ENCODE assay signal across 19 cellular contexts in the genomic region with DNA sequence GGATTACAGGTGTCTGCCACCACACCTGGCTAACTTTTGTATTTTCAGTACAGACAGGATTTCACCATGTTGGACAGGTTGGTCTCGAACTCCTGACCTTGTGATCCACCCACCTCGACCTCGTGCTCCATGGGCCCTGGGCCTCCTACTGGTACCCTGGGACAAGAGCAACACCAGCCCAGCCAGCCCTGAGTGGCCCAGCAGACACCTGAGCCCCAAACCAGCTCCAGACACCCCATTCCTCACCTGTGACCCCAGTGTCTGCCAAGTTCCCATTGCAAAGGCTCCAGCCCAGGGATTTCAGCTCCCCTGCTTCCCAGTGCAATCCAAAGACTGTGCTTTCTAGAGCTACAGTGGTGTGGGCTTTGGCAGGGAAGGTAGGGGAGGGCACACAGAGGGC. TPM values are rescaled to one million over a fixed set of nuclear protein-coding genes. Genes with fewer than 3 reads are reported as not detected.
A peak's percentile ranks its signal among the peaks of the same experiment; 100 is the strongest.
DNase-seq lines count a peak whose midpoint lies in the region; ATAC-seq and TF ChIP-seq lines count a peak whose summit lies in the region.
"Had no signal": no experiment of that assay in that cellular context is flagged by ENCODE, and none has a peak within 500 bp of the region (broad histone marks: within the 10 kb centered on the region; RNA-seq: fewer than 3 reads in every experiment).

No MANE protein-coding gene starts in this region.

- H3K27me3 Mint-ChIP-seq in CD8-positive, alpha-beta T cell (ENCODE audit: low read depth) = no peaks in the 10 kb centered on the region
- no peaks in the 10 kb centered on the region for H3K27me3 Mint-ChIP-seq in central memory CD8-positive, alpha-beta T cell
- H3K27me3 Mint-ChIP-seq in natural killer cell (ENCODE audit: low read depth in 2 of 2) = no peaks in the 10 kb centered on the region
- H3K27me3 Mint-ChIP-seq: activated CD8-positive, alpha-beta T cell treated with anti-CD3 and anti-CD28 coated beads for 36 hours had no signal

- no peak overlapping the region for H3K9ac ChIP-seq in BLaER1

- CTCF ChIA-PET in CD8-positive, alpha-beta T cell (lab: Charles Lee) = interaction anchor here (0.6 to 2.7 kb wide), 8 partner anchors 15 to 173 kb away, joined by 3 to 15 read pairs (median 4); a partner anchor contains a TSS

- H3K4me3 Mint-ChIP-seq in CD8-positive, alpha-beta T cell = no peak overlapping the region
- H3K4me3 Mint-ChIP-seq in central memory CD8-positive, alpha-beta T cell = peak overlapping the region; percentile 16
- no peak overlapping the region for H3K4me3 Mint-ChIP-seq in natural killer cell
- H3K4me3 Mint-ChIP-seq: activated CD8-positive, alpha-beta T cell treated with anti-CD3 and anti-CD28 coated beads for 36 hours; activated T-helper 1 cell treated with anti-CD3 and anti-CD28 coated beads, Interleukin-12 subunit alpha, Interleukin-12 subunit beta, Interleukin-2, Interleukin-4 antibody, amounts not matched to agents 30 ng/mL and 10 ng/mL and 1 ng/mL, durations not matched to agents 14 hours and 24 hours and 36 hours had no signal

- ATAC-seq in CD8-positive, alpha-beta T cell = no peak
- no peak for ATAC-seq in central memory CD8-positive, alpha-beta T cell (replicated peaks; ENCODE audit: extremely low read depth, poor library complexity, severe bottlenecking)
- ATAC-seq in natural killer cell (no peak), HG02973 (IDR thresholded peaks at IDR 0.05; ENCODE audit: unreplicated experiment) (no peak), HG02870 (IDR thresholded peaks at IDR 0.05; ENCODE audit: unreplicated experiment) (no peak)
- ATAC-seq: activated CD8-positive, alpha-beta T cell treated with anti-CD3 and anti-CD28 coated beads for 36 hours; esophagus mucosa; left lobe of liver; mucosa of descending colon had no signal

- no peak for TF ChIP-seq POLR2A in breast epithelium (IDR thresholded peaks at IDR 0.05)

- H3K9me3 Mint-ChIP-seq in CD8-positive, alpha-beta T cell = no peaks in the 10 kb centered on the region
- H3K9me3 Mint-ChIP-seq in central memory CD8-positive, alpha-beta T cell = no peaks in the 10 kb centered on the region
- no peaks in the 10 kb centered on the region for H3K9me3 Mint-ChIP-seq in natural killer cell
- H3K9me3 Mint-ChIP-seq: activated CD8-positive, alpha-beta T cell treated with anti-CD3 and anti-CD28 coated beads for 36 hours; activated T-helper 1 cell treated with anti-CD3 and anti-CD28 coated beads, Interleukin-12 subunit alpha, Interleukin-12 subunit beta, Interleukin-2, Interleukin-4 antibody, amounts not matched to agents 30 ng/mL and 10 ng/mL and 1 ng/mL, durations not matched to agents 14 hours and 24 hours and 36 hours had no signal

- peaks cover 42% of the 10 kb centered on the region for H3K36me3 Mint-ChIP-seq in CD8-positive, alpha-beta T cell
- peaks cover 39% of the 10 kb centered on the region for H3K36me3 Mint-ChIP-seq in central memory CD8-positive, alpha-beta T cell (ENCODE audit: insufficient read depth)
- H3K36me3 Mint-ChIP-seq in natural killer cell = peaks cover 8% of the 10 kb centered on the region

- H3K4me3 ChIP-seq in BLaER1 = no peak overlapping the region
- no peak overlapping the region for H3K4me3 ChIP-seq in CD8-positive, alpha-beta T cell (ENCODE audit: low read depth, low read length)
- H3K4me3 ChIP-seq in breast epithelium = no peak overlapping the region
- H3K4me3 ChIP-seq: mucosa of descending colon, right atrium auricular region had no signal

- H3K4me2 ChIP-seq in BLaER1 = peak overlapping the region; percentile 98; the same call in 1 of the 2 replicates

- H3K27ac Mint-ChIP-seq in CD8-positive, alpha-beta T cell = peak overlapping the region; percentile 93
- peak overlapping the region; percentile 42 for H3K27ac Mint-ChIP-seq in central memory CD8-positive, alpha-beta T cell (ENCODE audit: low read depth)
- peak overlapping the region; percentile 89 to 97 for H3K27ac Mint-ChIP-seq in natural killer cell
- H3K27ac Mint-ChIP-seq: activated T-helper 1 cell treated with anti-CD3 and anti-CD28 coated beads, Interleukin-12 subunit alpha, Interleukin-12 subunit beta, Interleukin-2, Interleukin-4 antibody, amounts not matched to agents 30 ng/mL and 10 ng/mL and 1 ng/mL, durations not matched to agents 14 hours and 24 hours and 36 hours had no signal

- DNase-seq in CD8-positive, alpha-beta T cell = no peak
- no peak for DNase-seq in central memory CD8-positive, alpha-beta T cell (ENCODE audit: low spot score in 2 of 2)
- DNase-seq in natural killer cell = no peak
- DNase-seq in breast epithelium (ENCODE audit: low spot score in 2 of 2) = no peak
- no peak for DNase-seq in anterior cingulate cortex (lab: John Stamatoyannopoulos, UW)
- DNase-seq: activated CD8-positive, alpha-beta T cell treated with anti-CD3 and anti-CD28 coated beads for 36 hours; mucosa of descending colon; NCI-H1105; NCI-H526 treated with DMSO at 0.1 percent for 48 hours; occipital lobe; OCI-M1; SHP77 treated with DMSO at 0.1 percent for 48 hours had no signal

- POLR2A ChIA-PET in CD8-positive, alpha-beta T cell (lab: Charles Lee) = interaction anchor here (0.8 to 13.1 kb wide), 4 partner anchors 9 to 96 kb away, joined by 3 to 203 read pairs (median 3); a partner anchor contains a TSS

- TF ChIP-seq CTCF in CD8-positive, alpha-beta T cell (IDR thresholded peaks at IDR 0.05) = no peak
- no peak for TF ChIP-seq CTCF in natural killer cell (IDR thresholded peaks at IDR 0.05)
- no peak for TF ChIP-seq CTCF in breast epithelium (IDR thresholded peaks at IDR 0.05)

- peaks cover 87% of the 10 kb centered on the region for H3K4me1 Mint-ChIP-seq in CD8-positive, alpha-beta T cell (ENCODE audit: low read depth)
- peaks cover 86% of the 10 kb centered on the region for H3K4me1 Mint-ChIP-seq in central memory CD8-positive, alpha-beta T cell
- peaks cover 73 to 95% of the 10 kb centered on the region in 2 donors for H3K4me1 Mint-ChIP-seq in natural killer cell

- H3K27me3 ChIP-seq in BLaER1 (no peaks in the 10 kb centered on the region), breast epithelium (no peaks in the 10 kb centered on the region)
- no peaks in the 10 kb centered on the region for H3K27me3 ChIP-seq in CD8-positive, alpha-beta T cell (ENCODE audit: insufficient read depth, low read length)
- H3K27me3 ChIP-seq: right atrium auricular region had no signal

- H3K36me3 ChIP-seq in BLaER1 = peaks cover 82% of the 10 kb centered on the region
- peaks cover 26% of the 10 kb centered on the region for H3K36me3 ChIP-seq in CD8-positive, alpha-beta T cell (ENCODE audit: insufficient read depth, low read length)
- H3K36me3 ChIP-seq in breast epithelium = peaks cover 14% of the 10 kb centered on the region

- H3K27ac ChIP-seq in BLaER1 (peak overlapping the region; percentile 33; the same call in 1 of the 2 replicates), breast epithelium (peak overlapping the region in 1 of 2 donors; percentile 13)
- no peak overlapping the region for H3K27ac ChIP-seq in CD8-positive, alpha-beta T cell (ENCODE audit: low read depth, low read length)

- H4K20me1 ChIP-seq in BLaER1 = peaks cover 90% of the 10 kb centered on the region

- peaks cover 99% of the 10 kb centered on the region for H3K4me1 ChIP-seq in BLaER1
- H3K4me1 ChIP-seq in CD8-positive, alpha-beta T cell (ENCODE audit: insufficient read depth, low read length) = peaks cover 63% of the 10 kb centered on the region
- peaks cover 13 to 16% of the 10 kb centered on the region in 2 donors for H3K4me1 ChIP-seq in breast epithelium

- H3K9me3 ChIP-seq in BLaER1 (no peaks in the 10 kb centered on the region), breast epithelium (no peaks in the 10 kb centered on the region)
- H3K9me3 ChIP-seq in CD8-positive, alpha-beta T cell (ENCODE audit: low read length) = no peaks in the 10 kb centered on the region
- H3K9me3 ChIP-seq: mucosa of descending colon, right atrium auricular region had no signal

- intact Hi-C loops in CD8-positive, alpha-beta T cell (cut with DNase I, micrococcal nuclease) = no loop called here
- intact Hi-C loops in natural killer cell (cut with micrococcal nuclease) (no loop called here), breast epithelium (cut with DNase I; ENCODE audit: low total_unique reads) (no loop called here)

RNA-seq across cellular contexts. Expression of a gene that starts 14.6 kb away (rescaled TPM):
- 100 to 1,000 TPM; 227 to 230 TPM for total RNA-seq in CD8-positive, alpha-beta T cell
- total RNA-seq in natural killer cell (100 to 1,000 TPM; 232 to 298 (median 284) TPM), breast epithelium (10 to 100 TPM; 25.8 to 34.9 (median 32.1) TPM)

Comparison
In these comparisons a context has a peak if more than half of its experiments do, and no peak if none do; other contexts are left out.
1. H3K27ac Mint-ChIP-seq: peak in every context shown above with its lines; median percentile 93 in CD8-positive, alpha-beta T cell; 93 in natural killer cell; 42 in central memory CD8-positive, alpha-beta T cell.
2. RNA of a gene that starts 14.6 kb away (total RNA-seq): 232 to 298 TPM in natural killer cell and 227 to 230 TPM in CD8-positive, alpha-beta T cell; 25.8 to 34.9 TPM in breast epithelium; every median in the first group is over 4 times any median in the second.